Comparison of ENCODE assay signal across 17 cellular contexts in genomic region chr11:19539861-19540260, GRCh38.
A peak's percentile ranks its signal among the peaks of the same experiment; 100 is the strongest.
DNase-seq lines count a peak whose midpoint lies in the region; ATAC-seq and TF ChIP-seq lines count a peak whose summit lies in the region.
"Had no signal": no experiment of that assay in that cellular context is flagged by ENCODE, and none has a peak within 500 bp of the region (broad histone marks: within the 10 kb centered on the region; RNA-seq: fewer than 3 reads in every experiment).

No MANE protein-coding gene starts in this region.

- no peak for TF ChIP-seq CTCF in WERI-Rb-1 (IDR thresholded peaks at IDR 0.05; ENCODE audit: low read depth, low read length)

- H2AK5ac ChIP-seq in mesendoderm (ENCODE audit: low read length), result no peak overlapping the region

- H3K27ac ChIP-seq in caudate nucleus (ENCODE audit: low read depth, low read length), result peak overlapping the region; percentile 69
- no peak overlapping the region for H3K27ac ChIP-seq in mesendoderm (ENCODE audit: low read depth, low read length)
- H3K27ac ChIP-seq in substantia nigra (ENCODE audit: low read depth, low read length, poor library complexity, severe bottlenecking), result peak overlapping the region; percentile 80
- no peak overlapping the region for H3K27ac ChIP-seq in WERI-Rb-1
- H3K27ac ChIP-seq: C4-2B had no signal

- H3K4ac ChIP-seq in mesendoderm (ENCODE audit: low read depth, low read length), result no peak overlapping the region

- H3K9ac ChIP-seq in mesendoderm (ENCODE audit: low read length), result no peak overlapping the region

- no peaks in the 10 kb centered on the region for H3K79me1 ChIP-seq in mesendoderm (ENCODE audit: low read length)

- H3K23ac ChIP-seq in mesendoderm (ENCODE audit: low read length), result no peak overlapping the region

- H2BK120ac ChIP-seq in mesendoderm (ENCODE audit: low read depth, low read length), result no peak overlapping the region

- no peak overlapping the region for H3K18ac ChIP-seq in mesendoderm (ENCODE audit: low read length)

- no CpG with 5 or more reads among the region's 6 CpGs for WGBS in mesendoderm (ENCODE audit: extremely low coverage, insufficient coverage, low lambda C conversion rate)

- no peaks in the 10 kb centered on the region for H3K9me3 ChIP-seq in WERI-Rb-1 (ENCODE audit: severe bottlenecking)
- H3K9me3 ChIP-seq: BE2C, HAP-1 had no signal

- DNase-seq in caudate nucleus (lab: John Stamatoyannopoulos, UW) (peak in 2 of 61 donors; percentile 9 to 18), globus pallidus (ENCODE audit: low spot score) (peak; percentile 76), mesendoderm (no peak), substantia nigra (lab: John Stamatoyannopoulos, UW) (peak in 8 of 49 donors; percentile 13 to 57 (median 36)), NCI-H226 (no peak), WERI-Rb-1 (no peak)
- DNase-seq in stimulated activated naive CD4-positive, alpha-beta T cell (lab: John Stamatoyannopoulos, UW), result no peak
- DNase-seq: BE2C; CD4-positive, alpha-beta memory T cell; COR-L47; DMS153; DMS79 treated with DMSO at 0.1 percent for 48 hours; EL had no signal

- H3K27me3 ChIP-seq in mesendoderm (ENCODE audit: insufficient read depth, low read length, poor library complexity) (no peaks in the 10 kb centered on the region), WERI-Rb-1 (ENCODE audit: insufficient read depth, low read depth, severe bottlenecking) (peaks cover 8% of the 10 kb centered on the region)
- H3K27me3 ChIP-seq: BE2C had no signal

- H2BK5ac ChIP-seq in mesendoderm (ENCODE audit: low read length), result no peak overlapping the region

- H3K79me2 ChIP-seq in mesendoderm (ENCODE audit: control insufficient read depth, insufficient read depth, low read length), result no peaks in the 10 kb centered on the region

- H3K4me2 ChIP-seq in mesendoderm (ENCODE audit: low read length), result no peak overlapping the region

- no peak for ATAC-seq in GM21825 (IDR thresholded peaks at IDR 0.05; ENCODE audit: unreplicated experiment)
- ATAC-seq: HepG2 had no signal

- H3K4me3 ChIP-seq in mesendoderm (ENCODE audit: low read length), result no peak overlapping the region
- no peak overlapping the region for H3K4me3 ChIP-seq in WERI-Rb-1 (ENCODE audit: low read depth, low read length)
- H3K4me3 ChIP-seq: HAP-1 had no signal

- H4K8ac ChIP-seq in mesendoderm (ENCODE audit: low read depth, low read length), result no peak overlapping the region

- no peak overlapping the region for H4K5ac ChIP-seq in mesendoderm (ENCODE audit: low read length)

- H3K56ac ChIP-seq in mesendoderm (ENCODE audit: low read length), result peak overlapping the region; percentile 6

- H3K36me3 ChIP-seq in mesendoderm (ENCODE audit: control insufficient read depth, insufficient read depth, low read length), result no peaks in the 10 kb centered on the region
- H3K36me3 ChIP-seq in WERI-Rb-1, result no peaks in the 10 kb centered on the region
- H3K36me3 ChIP-seq: BE2C, HAP-1 had no signal

- H3K4me1 ChIP-seq in mesendoderm (ENCODE audit: control insufficient read depth, low read depth, low read length), result no peaks in the 10 kb centered on the region
- H3K4me1 ChIP-seq: BE2C, HAP-1 had no signal

- no peak overlapping the region for H2BK15ac ChIP-seq in mesendoderm (replicated peaks; ENCODE audit: low read depth)

Comparison
In these comparisons a context has a peak if more than half of its experiments do, and no peak if none do; other contexts are left out.
1. H3K27ac ChIP-seq: peak in caudate nucleus (single experiment) and substantia nigra (single experiment); none in mesendoderm (single experiment) and WERI-Rb-1 (single experiment).